In the genomic region with DNA sequence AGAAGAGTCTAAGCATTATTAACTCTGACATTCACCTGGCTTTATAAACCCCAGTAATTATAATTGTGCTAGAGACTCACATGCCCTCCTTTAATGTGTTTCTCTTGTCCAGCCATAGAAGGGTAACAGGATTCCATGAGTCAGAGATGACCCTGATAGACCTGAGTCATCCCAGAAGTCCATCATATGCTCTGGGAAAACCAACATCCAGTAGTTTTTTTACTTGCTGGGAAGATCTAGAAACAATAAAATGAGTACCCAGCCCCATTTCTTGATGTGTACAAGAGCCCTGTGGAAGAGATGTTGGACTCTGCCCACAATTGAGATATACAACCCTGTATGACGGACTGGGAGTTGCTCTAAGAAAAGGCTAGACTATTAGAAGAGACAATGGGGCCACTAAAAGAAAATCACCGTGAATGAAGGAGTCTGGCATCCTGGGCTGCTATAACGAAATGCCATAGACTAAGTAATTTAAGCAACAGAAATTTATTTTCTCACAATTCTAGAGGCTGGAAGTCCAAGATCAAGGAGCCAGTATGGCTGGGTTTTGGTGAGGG, we compare ENCODE assay signal across 16 cellular contexts. TPM values are rescaled to one million over a fixed set of nuclear protein-coding genes. Genes with fewer than 3 reads are reported as not detected.
DNase-seq lines count a peak whose midpoint lies in the region; ATAC-seq and TF ChIP-seq lines count a peak whose summit lies in the region.
"Had no signal": no experiment of that assay in that cellular context is flagged by ENCODE, and none has a peak within 500 bp of the region (broad histone marks: within the 10 kb centered on the region; RNA-seq: fewer than 3 reads in every experiment).

No MANE protein-coding gene starts in this region.

- no peak overlapping the region for H4K8ac ChIP-seq in H9 (replicated peaks; ENCODE audit: insufficient read length, low read depth, low read length)

- DNase-seq in HFF-Myc (ENCODE audit: extremely low read depth, low read depth) (peak; percentile 86), astrocyte of the cerebellum (ENCODE audit: low read depth) (peak; percentile 18), iris pigment epithelial cell (ENCODE audit: low read depth) (peak; percentile 81), transverse colon (no peak), H9 (no peak), ovary (no peak), right atrium auricular region (ENCODE audit: low spot score) (no peak)
- DNase-seq: activated CD4-positive, alpha-beta T cell treated with anti-CD3 and anti-CD28 coated beads, Interleukin-2, amount 50 U/mL, for 1 hour; activated naive CD4-positive, alpha-beta T cell treated with anti-CD3 and anti-CD28 coated beads, Interleukin-2, amount 10 ng/mL, durations not matched to agents 7 days and 5 days; erythroblast; GF-D8; lower lobe of right lung; NCI-H1436; stimulated activated naive B cell treated with anti-CD40 and anti-IgM and Interleukin-4, amounts not matched to agents 10 μg/mL and 1 μg/mL and 100 μg/mL, for 72 hours had no signal

- H2BK120ac ChIP-seq in H9 (ENCODE audit: low read depth, low read length, poor library complexity, severe bottlenecking), result no peak overlapping the region

- no peaks in the 10 kb centered on the region for H4K20me1 ChIP-seq in H9 (ENCODE audit: control insufficient read depth, insufficient read depth, insufficient read length)

- H2AK5ac ChIP-seq in H9 (ENCODE audit: insufficient read length, low read length), result no peak overlapping the region

- no peak overlapping the region for H3K4me3 Mint-ChIP-seq in stimulated activated memory B cell treated with anti-CD40 and anti-IgM and Interleukin-4, amounts not matched to agents 10 μg/mL and 1 μg/mL and 100 μg/mL, for 72 hours
- H3K4me3 Mint-ChIP-seq in H9, result no peak overlapping the region
- H3K4me3 Mint-ChIP-seq: activated naive CD4-positive, alpha-beta T cell treated with anti-CD3 and anti-CD28 coated beads, Interleukin-2, amount 10 ng/mL, durations not matched to agents 7 days and 5 days; stimulated activated naive B cell treated with anti-CD40 and anti-IgM and Interleukin-4, amounts not matched to agents 10 μg/mL and 1 μg/mL and 100 μg/mL, for 72 hours had no signal

- H3K9me3 Mint-ChIP-seq in stimulated activated memory B cell treated with anti-CD40 and anti-IgM and Interleukin-4, amounts not matched to agents 10 μg/mL and 1 μg/mL and 100 μg/mL, for 72 hours, result no peaks in the 10 kb centered on the region
- 0 out of 5 replicates have a peak, but pooled peaks cover 0 to 2% of the 10 kb centered on the region in 2 experiments for H3K9me3 Mint-ChIP-seq in H9
- H3K9me3 Mint-ChIP-seq: activated naive CD4-positive, alpha-beta T cell treated with anti-CD3 and anti-CD28 coated beads, Interleukin-2, amount 10 ng/mL, durations not matched to agents 7 days and 5 days had no signal

- no peak overlapping the region for H3K4ac ChIP-seq in H9 (ENCODE audit: low read depth, low read length)

- no peak for TF ChIP-seq POLR2A in transverse colon (IDR thresholded peaks at IDR 0.05)
- no peak for TF ChIP-seq POLR2A in ovary (IDR thresholded peaks at IDR 0.05)

- no peak overlapping the region for H3K9ac ChIP-seq in H9 (ENCODE audit: extremely low read depth, insufficient read length, low read length)

- H3K27me3 ChIP-seq in transverse colon, result no peaks in the 10 kb centered on the region
- H3K27me3 ChIP-seq in H9 (ENCODE audit: insufficient read depth, low read length), result no peaks in the 10 kb centered on the region
- H3K27me3 ChIP-seq in ovary, result no peaks in the 10 kb centered on the region
- no peaks in the 10 kb centered on the region for H3K27me3 ChIP-seq in right atrium auricular region

- H4K5ac ChIP-seq in H9 (ENCODE audit: insufficient read length, low read depth, low read length), result no peak overlapping the region

- H3K4me3 ChIP-seq in HFF-Myc (replicated peaks; ENCODE audit: low read depth, low read length) (no peak overlapping the region), astrocyte of the cerebellum (ENCODE audit: low read depth, low read length) (no peak overlapping the region), transverse colon (no peak overlapping the region), ovary (no peak overlapping the region), right atrium auricular region (no peak overlapping the region)
- H3K4me3 ChIP-seq: lower lobe of right lung had no signal

- TF ChIP-seq EP300 in transverse colon (IDR thresholded peaks at IDR 0.05; ENCODE audit: low read depth) (no peak), ovary (IDR thresholded peaks at IDR 0.05) (no peak)

- peak overlapping the region; percentile 24 to 64 (median 46) for H3K27ac ChIP-seq in transverse colon
- H3K27ac ChIP-seq in H9 (ENCODE audit: insufficient read length, low read depth, low read length), result no peak overlapping the region
- H3K27ac ChIP-seq in ovary, result no peak overlapping the region
- no peak overlapping the region for H3K27ac ChIP-seq in right atrium auricular region
- H3K27ac ChIP-seq: lower lobe of right lung had no signal

- no peaks in the 10 kb centered on the region for H3K36me3 Mint-ChIP-seq in stimulated activated memory B cell treated with anti-CD40 and anti-IgM and Interleukin-4, amounts not matched to agents 10 μg/mL and 1 μg/mL and 100 μg/mL, for 72 hours
- H3K36me3 Mint-ChIP-seq in H9 (ENCODE audit: insufficient read depth in 1 of 3, low read depth in 3 of 3), result no peaks in the 10 kb centered on the region
- H3K36me3 Mint-ChIP-seq: activated naive CD4-positive, alpha-beta T cell treated with anti-CD3 and anti-CD28 coated beads, Interleukin-2, amount 10 ng/mL, durations not matched to agents 7 days and 5 days; stimulated activated naive B cell treated with anti-CD40 and anti-IgM and Interleukin-4, amounts not matched to agents 10 μg/mL and 1 μg/mL and 100 μg/mL, for 72 hours had no signal

- H4K91ac ChIP-seq in H9 (ENCODE audit: insufficient read length, low read depth, low read length), result no peak overlapping the region

- 52 to 60% methylated on average over 3 of the region's 3 CpGs for WGBS in transverse colon (ENCODE audit: low coverage in 1 of 2), 2 donors
- no CpG with 5 or more reads among the region's 3 CpGs for WGBS in H9 (ENCODE audit: extremely low coverage, insufficient read length, low lambda C conversion rate)
- WGBS in ovary, 3 donors, result 82 to 95% (median 94%) methylated on average over 3 of the region's 3 CpGs

- H3K79me1 ChIP-seq in H9 (ENCODE audit: insufficient read depth, low read depth, low read length, poor library complexity, severe bottlenecking), result no peaks in the 10 kb centered on the region

- H3T11ph ChIP-seq in H9 (ENCODE audit: low read length), result no peak overlapping the region

- no peak overlapping the region for H2AFZ ChIP-seq in H9 (ENCODE audit: low read length)

- no peak overlapping the region for H3K14ac ChIP-seq in H9 (ENCODE audit: insufficient read depth, low read length)

- H2BK15ac ChIP-seq in H9 (ENCODE audit: low read depth, low read length), result no peak overlapping the region

- no peak for ATAC-seq in stimulated activated memory B cell treated with anti-CD40 and anti-IgM and Interleukin-4, amounts not matched to agents 10 μg/mL and 1 μg/mL and 100 μg/mL, for 72 hours
- ATAC-seq: lower lobe of right lung; Right ventricle myocardium inferior; stimulated activated naive B cell treated with anti-CD40 and anti-IgM and Interleukin-4, amounts not matched to agents 10 μg/mL and 1 μg/mL and 100 μg/mL, for 72 hours had no signal

- intact Hi-C loops in transverse colon (cut with DNase I; ENCODE audit: low total_unique reads) (no loop called here), ovary (cut with DNase I) (no loop called here)

- H3K4me1 ChIP-seq in transverse colon (peaks cover 6 to 38% (median 24%) of the 10 kb centered on the region in 4 donors), H9 (ENCODE audit: insufficient read depth, low read length) (no peaks in the 10 kb centered on the region), ovary (ENCODE audit: insufficient read depth) (no peaks in the 10 kb centered on the region), right atrium auricular region (no peaks in the 10 kb centered on the region)
- H3K4me1 ChIP-seq: lower lobe of right lung had no signal

- no peak overlapping the region for H3K4me2 ChIP-seq in H9 (ENCODE audit: insufficient read depth, insufficient read length, low read length)

- no peaks in the 10 kb centered on the region for H3K36me3 ChIP-seq in transverse colon
- no peaks in the 10 kb centered on the region for H3K36me3 ChIP-seq in ovary
- no peaks in the 10 kb centered on the region for H3K36me3 ChIP-seq in right atrium auricular region
- H3K36me3 ChIP-seq: lower lobe of right lung had no signal

- H3K9me3 ChIP-seq in transverse colon, result no peaks in the 10 kb centered on the region
- H3K9me3 ChIP-seq in H9 (ENCODE audit: control insufficient read depth, low read depth, low read length), result no peaks in the 10 kb centered on the region
- H3K9me3 ChIP-seq in ovary, result no peaks in the 10 kb centered on the region
- H3K9me3 ChIP-seq in right atrium auricular region, result no peaks in the 10 kb centered on the region
- H3K9me3 ChIP-seq: lower lobe of right lung had no signal

- no peaks in the 10 kb centered on the region for H3K27me3 Mint-ChIP-seq in stimulated activated memory B cell treated with anti-CD40 and anti-IgM and Interleukin-4, amounts not matched to agents 10 μg/mL and 1 μg/mL and 100 μg/mL, for 72 hours
- H3K27me3 Mint-ChIP-seq in H9 (ENCODE audit: low read depth), result no peaks in the 10 kb centered on the region; the same call in 1 of the 2 replicates
- H3K27me3 Mint-ChIP-seq: activated naive CD4-positive, alpha-beta T cell treated with anti-CD3 and anti-CD28 coated beads, Interleukin-2, amount 10 ng/mL, durations not matched to agents 7 days and 5 days had no signal

- H3K56ac ChIP-seq in H9 (ENCODE audit: insufficient read length, low read depth, low read length), result no peak overlapping the region

- H3K79me2 ChIP-seq in H9 (ENCODE audit: insufficient read depth, low read length), result no peaks in the 10 kb centered on the region

- H3K23me2 ChIP-seq in H9 (ENCODE audit: insufficient read length, low read depth, low read length, poor library complexity, severe bottlenecking), result no peaks in the 10 kb centered on the region

- no peak overlapping the region for H3K23ac ChIP-seq in H9 (ENCODE audit: insufficient read length, low read depth, low read length)

- H3K27ac Mint-ChIP-seq in stimulated activated memory B cell treated with anti-CD40 and anti-IgM and Interleukin-4, amounts not matched to agents 10 μg/mL and 1 μg/mL and 100 μg/mL, for 72 hours, result no peak overlapping the region
- H3K27ac Mint-ChIP-seq in H9, result no peak overlapping the region
- H3K27ac Mint-ChIP-seq: activated naive CD4-positive, alpha-beta T cell treated with anti-CD3 and anti-CD28 coated beads, Interleukin-2, amount 10 ng/mL, durations not matched to agents 7 days and 5 days; stimulated activated naive B cell treated with anti-CD40 and anti-IgM and Interleukin-4, amounts not matched to agents 10 μg/mL and 1 μg/mL and 100 μg/mL, for 72 hours had no signal

- H3K4me1 Mint-ChIP-seq in stimulated activated memory B cell treated with anti-CD40 and anti-IgM and Interleukin-4, amounts not matched to agents 10 μg/mL and 1 μg/mL and 100 μg/mL, for 72 hours, result no peaks in the 10 kb centered on the region
- peaks cover 3 to 6% of the 10 kb centered on the region in 2 experiments; a peak in 2 of 4 replicates for H3K4me1 Mint-ChIP-seq in H9
- H3K4me1 Mint-ChIP-seq: activated naive CD4-positive, alpha-beta T cell treated with anti-CD3 and anti-CD28 coated beads, Interleukin-2, amount 10 ng/mL, durations not matched to agents 7 days and 5 days; stimulated activated naive B cell treated with anti-CD40 and anti-IgM and Interleukin-4, amounts not matched to agents 10 μg/mL and 1 μg/mL and 100 μg/mL, for 72 hours had no signal

- no peak overlapping the region for H2BK20ac ChIP-seq in H9 (ENCODE audit: low read depth, low read length, poor library complexity, severe bottlenecking)

- in situ Hi-C loops in astrocyte of the cerebellum (cut with HindIII; ENCODE audit: low sequenced_read_pairs) (no loop called here), transverse colon (cut with MboI; ENCODE audit: low pct_ligation_motif_present in 1 of 4, low pct_unique_long_range_greater_than_20kb in 1 of 4, low sequenced_read_pairs in 3 of 4) (no loop called here)

- no peak for TF ChIP-seq CTCF in HFF-Myc (IDR thresholded peaks at IDR 0.05; ENCODE audit: low read depth, low read length, missing control alignments)
- TF ChIP-seq CTCF in astrocyte of the cerebellum (IDR thresholded peaks at IDR 0.05; ENCODE audit: low read depth, low read length, missing control alignments), result no peak
- no peak for TF ChIP-seq CTCF in transverse colon (IDR thresholded peaks at IDR 0.05)
- no peak for TF ChIP-seq CTCF in H9 (conservative IDR thresholded peaks at IDR 0.05)
- no peak for TF ChIP-seq CTCF in ovary (IDR thresholded peaks at IDR 0.05)
- no peak for TF ChIP-seq CTCF in right atrium auricular region (IDR thresholded peaks at IDR 0.05)

- no peak overlapping the region for H2BK5ac ChIP-seq in H9 (ENCODE audit: insufficient read length, low read length)

- H3K18ac ChIP-seq in H9 (ENCODE audit: insufficient read length, low read depth, low read length), result no peak overlapping the region

- no peak overlapping the region for H2BK12ac ChIP-seq in H9 (ENCODE audit: insufficient read length, low read depth, low read length)

RNA-seq across cellular contexts. Expression of a gene that starts 22.3 kb away (rescaled TPM):
- total RNA-seq in transverse colon (10 to 100 TPM in 3 of 4 donors, 1 to 10 TPM in 1; 5.4 to 26.9 (median 19.4) TPM), H9 (2021) (57.0 and 58.4 TPM in 2 replicates), ovary (10 to 100 TPM; 11.9 to 35.1 (median 27.8) TPM), right atrium auricular region (10 to 100 TPM; 28.4 to 30.5 TPM)
- polyA plus RNA-seq in ovary, result 10 to 100 TPM; 18.3 to 25.9 TPM

RNA-seq across cellular contexts. Expression of a gene that starts 56.9 kb away (rescaled TPM):
- total RNA-seq in transverse colon (100 to 1,000 TPM in 3 of 4 donors, 10 to 100 TPM in 1; 70.6 to 161 (median 129) TPM), H9 (2021) (185 and 207 TPM in 2 replicates), ovary (100 to 1,000 TPM in 3 of 7 donors, 10 to 100 TPM in 4; 74.6 to 140 (median 98.2) TPM), right atrium auricular region (10 to 100 TPM; 36.9 to 49.4 TPM)
- polyA plus RNA-seq in ovary, result 10 to 100 TPM; 30.8 to 71.8 TPM

Comparison
In these comparisons a context has a peak if more than half of its experiments do, and no peak if none do; other contexts are left out.
1. DNase-seq: peak in HFF-Myc (single experiment), astrocyte of the cerebellum (single experiment) and iris pigment epithelial cell (single experiment); none in transverse colon (single experiment), H9 (single experiment), ovary (0 of 5) and right atrium auricular region (single experiment).
2. H3K27ac ChIP-seq: peak in transverse colon (4 of 4); none in H9 (single experiment), ovary (0 of 2) and right atrium auricular region (0 of 2).